ENCODE assay signal across 16 cellular contexts in the genomic region with DNA sequence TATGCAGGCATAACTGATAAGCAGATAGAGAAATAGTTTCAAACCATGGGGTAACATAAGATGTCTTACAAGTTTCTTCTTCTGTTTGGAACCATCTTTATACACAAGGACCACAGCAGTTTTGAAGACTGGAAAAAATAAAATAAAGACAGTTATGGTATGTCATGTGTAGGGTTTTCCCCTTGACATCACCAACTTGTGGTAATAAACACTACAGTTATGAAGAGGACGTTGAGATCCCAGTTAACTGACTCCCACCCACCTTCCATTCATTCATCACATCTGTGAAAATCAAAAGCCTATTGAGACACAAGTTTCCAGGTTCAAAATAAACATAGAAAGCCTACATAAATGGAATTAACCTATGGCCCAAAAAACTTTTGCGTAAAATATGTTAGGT.
"Had no signal": no experiment of that assay in that cellular context is flagged by ENCODE, and none has a peak within 500 bp of the region (broad histone marks: within the 10 kb centered on the region; RNA-seq: fewer than 3 reads in every experiment).

No MANE protein-coding gene starts in this region.

- DNase-seq: activated CD4-positive, alpha-beta T cell treated with anti-CD3 and anti-CD28 coated beads, Interleukin-2, amount 10 ng/mL, durations not matched to agents 7 days and 5 days; activated CD8-positive, alpha-beta memory T cell treated with anti-CD3 and anti-CD28 coated beads, Interleukin-2, amount 50 U/mL, for 4 hours; activated gamma-delta T cell; amygdala; effector memory CD4-positive, alpha-beta T cell; heart right ventricle; naive thymus-derived CD8-positive, alpha-beta T cell; nucleus accumbens; SJCRH30; T1000; upper lobe of left lung had no signal

- H3K9me3 ChIP-seq: heart right ventricle, right atrium auricular region, SJCRH30, upper lobe of left lung had no signal

- H3K4me1 ChIP-seq: right atrium auricular region, SJCRH30 had no signal

- H3K9me3 Mint-ChIP-seq: brain; stimulated activated memory B cell treated with anti-CD40 and anti-IgM and Interleukin-4, amounts not matched to agents 10 μg/mL and 1 μg/mL and 100 μg/mL, for 72 hours had no signal

- H3K4me3 ChIP-seq: heart right ventricle, right atrium auricular region, SJCRH30, smooth muscle cell, upper lobe of left lung had no signal

- H3K27ac Mint-ChIP-seq: brain; naive thymus-derived CD8-positive, alpha-beta T cell; stimulated activated memory B cell treated with anti-CD40 and anti-IgM and Interleukin-4, amounts not matched to agents 10 μg/mL and 1 μg/mL and 100 μg/mL, for 72 hours had no signal

- ATAC-seq: heart right ventricle; naive thymus-derived CD8-positive, alpha-beta T cell; stimulated activated memory B cell treated with anti-CD40 and anti-IgM and Interleukin-4, amounts not matched to agents 10 μg/mL and 1 μg/mL and 100 μg/mL, for 72 hours had no signal

- H3K27me3 Mint-ChIP-seq: activated CD4-positive, alpha-beta T cell treated with anti-CD3 and anti-CD28 coated beads, Interleukin-2, amount 10 ng/mL, durations not matched to agents 7 days and 5 days; brain had no signal

- H3K27me3 ChIP-seq: heart right ventricle, right atrium auricular region, SJCRH30, upper lobe of left lung had no signal

- H3K36me3 ChIP-seq: heart right ventricle, right atrium auricular region, SJCRH30, upper lobe of left lung had no signal

- H3K27ac ChIP-seq: heart right ventricle, right atrium auricular region, SJCRH30, upper lobe of left lung, VCaP had no signal

- H3K36me3 Mint-ChIP-seq: stimulated activated memory B cell treated with anti-CD40 and anti-IgM and Interleukin-4, amounts not matched to agents 10 μg/mL and 1 μg/mL and 100 μg/mL, for 72 hours had no signal

- H3K4me2 ChIP-seq: smooth muscle cell had no signal

- H3K4me3 Mint-ChIP-seq: activated CD4-positive, alpha-beta T cell treated with anti-CD3 and anti-CD28 coated beads, Interleukin-2, amount 10 ng/mL, durations not matched to agents 7 days and 5 days; brain; stimulated activated memory B cell treated with anti-CD40 and anti-IgM and Interleukin-4, amounts not matched to agents 10 μg/mL and 1 μg/mL and 100 μg/mL, for 72 hours had no signal
